In the genomic region with DNA sequence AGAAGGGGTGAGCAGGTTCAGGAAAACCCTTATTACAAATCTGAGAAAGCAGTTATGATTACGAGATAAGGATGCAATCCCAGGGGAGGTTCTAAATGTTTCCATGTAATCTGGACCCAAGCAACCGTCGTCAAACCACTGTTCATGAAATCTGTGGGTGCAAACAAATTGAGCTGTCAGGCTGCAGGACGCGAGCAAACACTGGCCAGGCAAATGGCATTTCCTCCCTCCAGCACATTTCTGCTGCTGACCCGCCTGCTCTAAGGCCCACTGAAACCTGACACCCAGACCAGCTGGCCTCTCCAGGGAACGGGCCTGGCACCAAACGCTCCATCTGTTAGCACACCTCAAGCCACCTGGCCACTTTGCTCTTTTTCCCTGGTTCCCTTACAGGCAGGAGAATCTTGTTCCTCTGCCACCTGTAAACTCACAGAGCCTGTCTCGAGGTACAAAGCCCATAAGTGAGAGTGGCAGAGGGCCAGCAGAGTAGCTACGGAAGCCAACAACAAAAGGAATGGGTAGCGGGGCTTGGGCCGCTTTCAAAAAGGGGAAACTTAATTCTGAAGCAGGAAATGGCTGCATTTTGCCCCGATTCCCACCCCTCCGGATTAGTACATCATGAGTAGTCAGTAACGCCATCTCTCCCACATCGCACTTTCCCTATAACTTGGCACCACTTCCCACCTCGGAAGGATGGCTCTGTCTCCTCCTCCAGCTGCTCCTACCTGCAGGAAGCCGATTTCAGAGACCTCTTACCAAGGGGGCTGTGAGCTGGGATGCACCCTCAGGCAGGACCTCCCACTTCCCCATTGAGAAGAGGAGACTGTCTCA, we compare ENCODE assay signal across 1 cellular context.
A peak's percentile ranks its signal among the peaks of the same experiment; 100 is the strongest.
TF ChIP-seq lines count a peak whose summit lies in the region.

No MANE protein-coding gene starts in this region.

TF ChIP-seq in HepG2, 621 proteins besides CTCF, POLR2A, EP300 and RAD21 (continued from another document):
- TF ChIP-seq ZNF180 (CRISPR knock-in tag; IDR thresholded peaks at IDR 0.05; ENCODE audit: borderline replicate concordance, low read depth) (no peak), ZNF713 (CRISPR knock-in tag; IDR thresholded peaks at IDR 0.05) (no peak), SAFB2 (CRISPR knock-in tag; IDR thresholded peaks at IDR 0.05; ENCODE audit: borderline replicate concordance, low read depth) (no peak), ZZZ3 (CRISPR knock-in tag; IDR thresholded peaks at IDR 0.05; ENCODE audit: borderline replicate concordance) (0 out of 2 replicates have a peak, but pooled peaks have one; percentile 67), NFATC3 (CRISPR knock-in tag; IDR thresholded peaks at IDR 0.05) (no peak), ZNF652 (CRISPR knock-in tag; IDR thresholded peaks at IDR 0.05; ENCODE audit: borderline replicate concordance, low read depth) (no peak), BRD4 (CRISPR knock-in tag; IDR thresholded peaks at IDR 0.05) (no peak), CEBPG (CRISPR knock-in tag; IDR thresholded peaks at IDR 0.05) (no peak; the same call in 1 of the 2 replicates), ZNF326 (CRISPR knock-in tag; IDR thresholded peaks at IDR 0.05; ENCODE audit: borderline replicate concordance) (no peak), PBX2 (CRISPR knock-in tag; IDR thresholded peaks at IDR 0.05) (no peak), ZNF614 (CRISPR knock-in tag; IDR thresholded peaks at IDR 0.05; ENCODE audit: borderline replicate concordance) (no peak)
- TF ChIP-seq, protein P1, sequence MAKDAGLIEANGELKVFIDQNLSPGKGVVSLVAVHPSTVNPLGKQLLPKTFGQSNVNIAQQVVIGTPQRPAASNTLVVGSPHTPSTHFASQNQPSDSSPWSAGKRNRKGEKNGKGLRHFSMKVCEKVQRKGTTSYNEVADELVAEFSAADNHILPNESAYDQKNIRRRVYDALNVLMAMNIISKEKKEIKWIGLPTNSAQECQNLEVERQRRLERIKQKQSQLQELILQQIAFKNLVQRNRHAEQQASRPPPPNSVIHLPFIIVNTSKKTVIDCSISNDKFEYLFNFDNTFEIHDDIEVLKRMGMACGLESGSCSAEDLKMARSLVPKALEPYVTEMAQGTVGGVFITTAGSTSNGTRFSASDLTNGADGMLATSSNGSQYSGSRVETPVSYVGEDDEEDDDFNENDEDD (CRISPR knock-in tag; IDR thresholded peaks at IDR 0.05; ENCODE audit: borderline replicate concordance) = peak; percentile 76; the same call in 1 of the 2 replicates
- TF ChIP-seq, protein P2, sequence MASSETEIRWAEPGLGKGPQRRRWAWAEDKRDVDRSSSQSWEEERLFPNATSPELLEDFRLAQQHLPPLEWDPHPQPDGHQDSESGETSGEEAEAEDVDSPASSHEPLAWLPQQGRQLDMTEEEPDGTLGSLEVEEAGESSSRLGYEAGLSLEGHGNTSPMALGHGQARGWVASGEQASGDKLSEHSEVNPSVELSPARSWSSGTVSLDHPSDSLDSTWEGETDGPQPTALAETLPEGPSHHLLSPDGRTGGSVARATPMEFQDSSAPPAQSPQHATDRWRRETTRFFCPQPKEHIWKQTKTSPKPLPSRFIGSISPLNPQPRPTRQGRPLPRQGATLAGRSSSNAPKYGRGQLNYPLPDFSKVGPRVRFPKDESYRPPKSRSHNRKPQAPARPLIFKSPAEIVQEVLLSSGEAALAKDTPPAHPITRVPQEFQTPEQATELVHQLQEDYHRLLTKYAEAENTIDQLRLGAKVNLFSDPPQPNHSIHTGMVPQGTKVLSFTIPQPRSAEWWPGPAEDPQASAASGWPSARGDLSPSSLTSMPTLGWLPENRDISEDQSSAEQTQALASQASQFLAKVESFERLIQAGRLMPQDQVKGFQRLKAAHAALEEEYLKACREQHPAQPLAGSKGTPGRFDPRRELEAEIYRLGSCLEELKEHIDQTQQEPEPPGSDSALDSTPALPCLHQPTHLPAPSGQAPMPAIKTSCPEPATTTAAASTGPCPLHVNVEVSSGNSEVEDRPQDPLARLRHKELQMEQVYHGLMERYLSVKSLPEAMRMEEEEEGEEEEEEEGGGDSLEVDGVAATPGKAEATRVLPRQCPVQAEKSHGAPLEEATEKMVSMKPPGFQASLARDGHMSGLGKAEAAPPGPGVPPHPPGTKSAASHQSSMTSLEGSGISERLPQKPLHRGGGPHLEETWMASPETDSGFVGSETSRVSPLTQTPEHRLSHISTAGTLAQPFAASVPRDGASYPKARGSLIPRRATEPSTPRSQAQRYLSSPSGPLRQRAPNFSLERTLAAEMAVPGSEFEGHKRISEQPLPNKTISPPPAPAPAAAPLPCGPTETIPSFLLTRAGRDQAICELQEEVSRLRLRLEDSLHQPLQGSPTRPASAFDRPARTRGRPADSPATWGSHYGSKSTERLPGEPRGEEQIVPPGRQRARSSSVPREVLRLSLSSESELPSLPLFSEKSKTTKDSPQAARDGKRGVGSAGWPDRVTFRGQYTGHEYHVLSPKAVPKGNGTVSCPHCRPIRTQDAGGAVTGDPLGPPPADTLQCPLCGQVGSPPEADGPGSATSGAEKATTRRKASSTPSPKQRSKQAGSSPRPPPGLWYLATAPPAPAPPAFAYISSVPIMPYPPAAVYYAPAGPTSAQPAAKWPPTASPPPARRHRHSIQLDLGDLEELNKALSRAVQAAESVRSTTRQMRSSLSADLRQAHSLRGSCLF (CRISPR knock-in tag; IDR thresholded peaks at IDR 0.05; ENCODE audit: borderline replicate concordance) = no peak
